33 cellular contexts compared by ENCODE assay signal in genomic region chr12:132584472-132584871, GRCh38. TPM values are rescaled to one million over a fixed set of nuclear protein-coding genes. Genes with fewer than 3 reads are reported as not detected.
"Had no signal": no experiment of that assay in that cellular context is flagged by ENCODE, and none has a peak within 500 bp of the region (broad histone marks: within the 10 kb centered on the region; RNA-seq: fewer than 3 reads in every experiment).

No MANE protein-coding gene starts in this region.

- H3K4me1 Mint-ChIP-seq: naive thymus-derived CD8-positive, alpha-beta T cell; stimulated activated memory B cell treated with anti-CD40 and anti-IgM and Interleukin-4, amounts not matched to agents 10 μg/mL and 1 μg/mL and 100 μg/mL, for 72 hours had no signal

- H3K4me3 Mint-ChIP-seq: dendritic cell treated with granulocyte-macrophage colony-stimulating factor and Interleukin-4, amounts not matched to agents 40 ng/mL and 50 ng/mL, for 4 days; naive thymus-derived CD8-positive, alpha-beta T cell; stimulated activated memory B cell treated with anti-CD40 and anti-IgM and Interleukin-4, amounts not matched to agents 10 μg/mL and 1 μg/mL and 100 μg/mL, for 72 hours; stimulated activated naive CD8-positive, alpha-beta T cell treated with anti-CD3 and anti-CD28 coated beads, Interleukin-15, Interleukin-2, amounts not matched to agents 100 ng/mL and 50 ng/mL, for 24 hours had no signal

- ATAC-seq: esophagus mucosa; gastrocnemius medialis; heart left ventricle; left colon; left ventricle myocardium superior; lower lobe of right lung; naive thymus-derived CD8-positive, alpha-beta T cell; stimulated activated memory B cell treated with anti-CD40 and anti-IgM and Interleukin-4, amounts not matched to agents 10 μg/mL and 1 μg/mL and 100 μg/mL, for 72 hours had no signal

- H3K4me3 ChIP-seq: colonic mucosa, gastrocnemius medialis, hepatocyte, lower lobe of right lung, right atrium auricular region, sigmoid colon, thoracic aorta, tibial nerve, upper lobe of left lung had no signal

- H3K79me2 ChIP-seq: hepatocyte, parathyroid adenoma had no signal

- DNase-seq: colonic mucosa; effector CD8-positive, alpha-beta T cell; endodermal cell; foreskin fibroblast; gastrocnemius medialis; heart left ventricle; kidney glomerular epithelial cell; left colon; left ventricle myocardium superior; lower lobe of right lung; naive thymus-derived CD8-positive, alpha-beta T cell; nephron progenitor cell; sigmoid colon; stimulated activated CD4-positive, alpha-beta T cell treated with anti-CD3 and anti-CD28 coated beads, Interleukin-2, amount 100 ng/mL, for 24 hours; stimulated activated CD4-positive, alpha-beta T cell treated with anti-CD3 and anti-CD28 coated beads, Interleukin-4, amount 100 ng/mL, for 24 hours had no signal

- H3K27me3 ChIP-seq: colonic mucosa, gastrocnemius medialis, heart left ventricle, right atrium auricular region, sigmoid colon, upper lobe of left lung had no signal

- H3K9me3 ChIP-seq: colonic mucosa, gastrocnemius medialis, heart left ventricle, lower lobe of right lung, sigmoid colon, thoracic aorta, upper lobe of left lung had no signal

- H3K27ac Mint-ChIP-seq: dendritic cell treated with granulocyte-macrophage colony-stimulating factor and Interleukin-4, amounts not matched to agents 40 ng/mL and 50 ng/mL, for 4 days; endodermal cell; nephron progenitor cell; stimulated activated memory B cell treated with anti-CD40 and anti-IgM and Interleukin-4, amounts not matched to agents 10 μg/mL and 1 μg/mL and 100 μg/mL, for 72 hours; stimulated activated naive CD8-positive, alpha-beta T cell treated with anti-CD3 and anti-CD28 coated beads, Interleukin-15, Interleukin-2, amounts not matched to agents 100 ng/mL and 50 ng/mL, for 24 hours had no signal

- H3K9me3 Mint-ChIP-seq: dendritic cell treated with granulocyte-macrophage colony-stimulating factor and Interleukin-4, amounts not matched to agents 40 ng/mL and 50 ng/mL, for 4 days; endodermal cell; naive thymus-derived CD8-positive, alpha-beta T cell; stimulated activated memory B cell treated with anti-CD40 and anti-IgM and Interleukin-4, amounts not matched to agents 10 μg/mL and 1 μg/mL and 100 μg/mL, for 72 hours; stimulated activated naive CD8-positive, alpha-beta T cell treated with anti-CD3 and anti-CD28 coated beads, Interleukin-15, Interleukin-2, amounts not matched to agents 100 ng/mL and 50 ng/mL, for 24 hours had no signal

- H3K27ac ChIP-seq: colonic mucosa, epithelial cell of prostate, gastrocnemius medialis, heart left ventricle, hepatocyte, lower lobe of right lung, parathyroid adenoma, right atrium auricular region, sigmoid colon, thoracic aorta, tibial nerve, upper lobe of left lung had no signal

- H3K9ac ChIP-seq: parathyroid adenoma had no signal

- H3K36me3 ChIP-seq: colonic mucosa had no signal

- H3K4me2 ChIP-seq: hepatocyte had no signal

- H3K27me3 Mint-ChIP-seq: naive thymus-derived CD8-positive, alpha-beta T cell; stimulated activated memory B cell treated with anti-CD40 and anti-IgM and Interleukin-4, amounts not matched to agents 10 μg/mL and 1 μg/mL and 100 μg/mL, for 72 hours; stimulated activated naive CD8-positive, alpha-beta T cell treated with anti-CD3 and anti-CD28 coated beads, Interleukin-15, Interleukin-2, amounts not matched to agents 100 ng/mL and 50 ng/mL, for 24 hours had no signal

- H2AFZ ChIP-seq: hepatocyte, parathyroid adenoma had no signal

- H3K4me1 ChIP-seq: colonic mucosa, gastrocnemius medialis, heart left ventricle, lower lobe of right lung, parathyroid adenoma, right atrium auricular region, sigmoid colon, upper lobe of left lung had no signal

RNA-seq across cellular contexts. Expression of gene LRCOL1, which starts 25.9 kb away (rescaled TPM):
- total RNA-seq: chondrocyte; endodermal cell; glomerular endothelial cell; heart left ventricle; hepatocyte; left colon; left ventricle myocardium superior; mesenteric fat pad; myocyte; naive thymus-derived CD8-positive, alpha-beta T cell; osteoblast; progenitor cell of endocrine pancreas; right atrium auricular region; thoracic aorta; tibial nerve had no signal
- polyA plus RNA-seq: heart left ventricle; naive thymus-derived CD8-positive, alpha-beta T cell had no signal

RNA-seq across cellular contexts. Expression of gene P2RX2, which starts 34.1 kb away (rescaled TPM):
- total RNA-seq: chondrocyte; esophagus mucosa; gastrocnemius medialis; glomerular endothelial cell; heart left ventricle; hepatocyte; left ventricle myocardium superior; mesenteric fat pad; myocyte; naive thymus-derived CD8-positive, alpha-beta T cell; osteoblast; right atrium auricular region; skeletal muscle tissue; thoracic aorta; tibial nerve had no signal
- polyA plus RNA-seq: heart left ventricle; hepatocyte; naive thymus-derived CD8-positive, alpha-beta T cell had no signal
